Comparison of ENCODE assay signal across 1 cellular context in genomic region chr7:32670105-32670504, GRCh38.
TF ChIP-seq lines count a peak whose summit lies in the region.

No MANE protein-coding gene starts in this region.

TF ChIP-seq in HepG2, 621 proteins besides CTCF, POLR2A, EP300 and RAD21 (continued from another document and continues in another):
- TF ChIP-seq NR2F1 (CRISPR knock-in tag; IDR thresholded peaks at IDR 0.05) (no peak), HMG20A (CRISPR knock-in tag; IDR thresholded peaks at IDR 0.05; ENCODE audit: borderline replicate concordance) (peak; percentile 87), SP4 (CRISPR knock-in tag; IDR thresholded peaks at IDR 0.05) (no peak), GATAD2A (CRISPR knock-in tag; IDR thresholded peaks at IDR 0.05) (peak; percentile 99), ZNF432 (CRISPR knock-in tag; IDR thresholded peaks at IDR 0.05; ENCODE audit: borderline replicate concordance) (no peak), ZNF263 (CRISPR knock-in tag; IDR thresholded peaks at IDR 0.05) (0 out of 2 replicates have a peak, but pooled peaks have one; percentile 24), ZNF431 (CRISPR knock-in tag; IDR thresholded peaks at IDR 0.05; ENCODE audit: borderline replicate concordance, low read depth) (no peak), HDAC2 (CRISPR knock-in tag; IDR thresholded peaks at IDR 0.05) (peak; percentile 87), KAT2B (IDR thresholded peaks at IDR 0.05; ENCODE audit: borderline replicate concordance, low read depth, low read length) (no peak), KMT2B (CRISPR knock-in tag; IDR thresholded peaks at IDR 0.05) (peak; percentile 29; the same call in 1 of the 2 replicates), MBD4 (IDR thresholded peaks at IDR 0.05; ENCODE audit: borderline replicate concordance, low read length) (0 out of 2 replicates have a peak, but pooled peaks have one; percentile 27), SIX1 (CRISPR knock-in tag; IDR thresholded peaks at IDR 0.05; ENCODE audit: borderline replicate concordance) (peak; percentile 41; the same call in 1 of the 2 replicates), PLSCR1 (CRISPR knock-in tag; IDR thresholded peaks at IDR 0.05; ENCODE audit: borderline replicate concordance) (no peak), ZNF766 (CRISPR knock-in tag; IDR thresholded peaks at IDR 0.05; ENCODE audit: borderline replicate concordance) (peak; percentile 59; the same call in 1 of the 2 replicates), GRHL1 (CRISPR knock-in tag; conservative IDR thresholded peaks at IDR 0.05) (no peak), PHF20 (CRISPR knock-in tag; IDR thresholded peaks at IDR 0.05) (no peak), IKZF1 (IDR thresholded peaks at IDR 0.05) (no peak), ZNF207 (IDR thresholded peaks at IDR 0.05; ENCODE audit: borderline replicate concordance) (no peak), ZNF747 (CRISPR knock-in tag; IDR thresholded peaks at IDR 0.05; ENCODE audit: borderline replicate concordance) (no peak), NFIB (CRISPR knock-in tag; IDR thresholded peaks at IDR 0.05; ENCODE audit: borderline replicate concordance) (no peak), ZZZ3 (CRISPR knock-in tag; IDR thresholded peaks at IDR 0.05; ENCODE audit: borderline replicate concordance) (no peak), ZNF362 (CRISPR knock-in tag; IDR thresholded peaks at IDR 0.05; ENCODE audit: borderline replicate concordance) (no peak), KDM5A (IDR thresholded peaks at IDR 0.05; ENCODE audit: borderline replicate concordance, low read length) (no peak), TBL1XR1 (IDR thresholded peaks at IDR 0.05; ENCODE audit: borderline replicate concordance, low read length, partially characterized antibody) (peak; percentile 49), PBX3 (CRISPR knock-in tag; IDR thresholded peaks at IDR 0.05; ENCODE audit: borderline replicate concordance) (no peak), GTF3A (CRISPR knock-in tag; conservative IDR thresholded peaks at IDR 0.05) (no peak), ZFP37 (CRISPR knock-in tag; IDR thresholded peaks at IDR 0.05; ENCODE audit: borderline replicate concordance) (0 out of 2 replicates have a peak, but pooled peaks have one; percentile 60), ARNTL (CRISPR knock-in tag; IDR thresholded peaks at IDR 0.05) (no peak), ZNF180 (CRISPR knock-in tag; IDR thresholded peaks at IDR 0.05; ENCODE audit: borderline replicate concordance, low read depth) (no peak), MTA3 (CRISPR knock-in tag; IDR thresholded peaks at IDR 0.05) (no peak), ZNF883 (CRISPR knock-in tag; IDR thresholded peaks at IDR 0.05; ENCODE audit: not compliant biosample characterization) (no peak), MAFF (IDR thresholded peaks at IDR 0.05; ENCODE audit: low read depth, low read length) (peak; percentile 37; the same call in 1 of the 2 replicates), ZNF282 (IDR thresholded peaks at IDR 0.05; ENCODE audit: partially characterized antibody) (no peak), JARID2 (CRISPR knock-in tag; IDR thresholded peaks at IDR 0.05; ENCODE audit: insufficient replicate concordance) (no peak), ATF3 (CRISPR knock-in tag; IDR thresholded peaks at IDR 0.05) (peak; percentile 98), ZNF333 (CRISPR knock-in tag; IDR thresholded peaks at IDR 0.05; ENCODE audit: borderline replicate concordance) (no peak), GABPA (IDR thresholded peaks at IDR 0.05; ENCODE audit: low read depth, low read length) (no peak), GABPA (CRISPR knock-in tag; IDR thresholded peaks at IDR 0.05; ENCODE audit: low read depth) (no peak), NFIC (IDR thresholded peaks at IDR 0.05; ENCODE audit: low read length) (peak; percentile 81), SMAD3 (CRISPR knock-in tag; IDR thresholded peaks at IDR 0.05) (peak; percentile 93), ZNF792 (CRISPR knock-in tag; IDR thresholded peaks at IDR 0.05) (peak; percentile 39; the same call in 1 of the 2 replicates), SCMH1 (CRISPR knock-in tag; IDR thresholded peaks at IDR 0.05; ENCODE audit: borderline replicate concordance) (no peak), PHB2 (IDR thresholded peaks at IDR 0.05; ENCODE audit: partially characterized antibody) (no peak), RELA (CRISPR knock-in tag; IDR thresholded peaks at IDR 0.05) (no peak), ZNF138 (CRISPR knock-in tag; IDR thresholded peaks at IDR 0.05; ENCODE audit: low read depth) (no peak), RFX1 (IDR thresholded peaks at IDR 0.05) (no peak), TSC22D2 (CRISPR knock-in tag; IDR thresholded peaks at IDR 0.05; ENCODE audit: borderline replicate concordance) (no peak), FOXA3 (CRISPR knock-in tag; IDR thresholded peaks at IDR 0.05) (peak; percentile 91), AGO1 (IDR thresholded peaks at IDR 0.05; ENCODE audit: low read depth, low read length, poor library complexity, severe bottlenecking) (no peak), NR3C1 (CRISPR knock-in tag; IDR thresholded peaks at IDR 0.05) (no peak), ZHX2 (IDR thresholded peaks at IDR 0.05; ENCODE audit: low read depth) (no peak), ZHX2 (CRISPR knock-in tag; IDR thresholded peaks at IDR 0.05; ENCODE audit: borderline replicate concordance) (no peak; the same call in 1 of the 2 replicates), FOXO1 (CRISPR knock-in tag; IDR thresholded peaks at IDR 0.05) (peak; percentile 91), RAD51 (IDR thresholded peaks at IDR 0.05; ENCODE audit: borderline replicate concordance) (no peak), FOSL1 (CRISPR knock-in tag; IDR thresholded peaks at IDR 0.05; ENCODE audit: borderline replicate concordance) (peak; percentile 98), YEATS2 (CRISPR knock-in tag; IDR thresholded peaks at IDR 0.05; ENCODE audit: borderline replicate concordance) (no peak), PAF1 (CRISPR knock-in tag; IDR thresholded peaks at IDR 0.05) (no peak), CERS6 (CRISPR knock-in tag; IDR thresholded peaks at IDR 0.05) (no peak), POLR2G (IDR thresholded peaks at IDR 0.05; ENCODE audit: low read depth, low read length) (no peak), RBAK (CRISPR knock-in tag; IDR thresholded peaks at IDR 0.05) (no peak), FOXM1 (CRISPR knock-in tag; IDR thresholded peaks at IDR 0.05) (no peak), HNF4G (IDR thresholded peaks at IDR 0.05; ENCODE audit: borderline replicate concordance, low read depth, low read length) (peak; percentile 95), HNF4G (CRISPR knock-in tag; IDR thresholded peaks at IDR 0.05; ENCODE audit: borderline replicate concordance, low read depth) (peak; percentile 54; the same call in 1 of the 2 replicates), ERF (CRISPR knock-in tag; IDR thresholded peaks at IDR 0.05) (peak; percentile 77), ZNF354B (CRISPR knock-in tag; IDR thresholded peaks at IDR 0.05) (no peak), ATF7 (IDR thresholded peaks at IDR 0.05) (0 out of 2 replicates have a peak, but pooled peaks have one; percentile 10), ATF7 (CRISPR knock-in tag; IDR thresholded peaks at IDR 0.05) (no peak), NRL (CRISPR knock-in tag; IDR thresholded peaks at IDR 0.05; ENCODE audit: borderline replicate concordance) (no peak), ZNF30 (CRISPR knock-in tag; IDR thresholded peaks at IDR 0.05) (no peak), SSRP1 (CRISPR knock-in tag; IDR thresholded peaks at IDR 0.05) (peak; percentile 20; the same call in 1 of the 2 replicates), NFE2 (CRISPR knock-in tag; IDR thresholded peaks at IDR 0.05) (peak; percentile 83), ZMYM2 (CRISPR knock-in tag; IDR thresholded peaks at IDR 0.05) (no peak), STAT5B (CRISPR knock-in tag; IDR thresholded peaks at IDR 0.05) (0 out of 2 replicates have a peak, but pooled peaks have one; percentile 48), HOXA7 (CRISPR knock-in tag; IDR thresholded peaks at IDR 0.05) (no peak), SMYD3 (CRISPR knock-in tag; IDR thresholded peaks at IDR 0.05) (no peak), CCAR2 (optimal IDR thresholded peaks at IDR 0.05; ENCODE audit: low read depth, low read length) (no peak)
